Comparison of ENCODE assay signal across 13 cellular contexts in genomic region chr14:51242545-51243490, GRCh38. TPM values are rescaled to one million over a fixed set of nuclear protein-coding genes. Genes with fewer than 3 reads are reported as not detected.
DNase-seq lines count a peak whose midpoint lies in the region; ATAC-seq and TF ChIP-seq lines count a peak whose summit lies in the region.
"Had no signal": no experiment of that assay in that cellular context is flagged by ENCODE, and none has a peak within 500 bp of the region (broad histone marks: within the 10 kb centered on the region; RNA-seq: fewer than 3 reads in every experiment).

No MANE protein-coding gene starts in this region.

- no peak overlapping the region for H2BK5ac ChIP-seq in mesendoderm (ENCODE audit: low read length)

- H3K27me3 Mint-ChIP-seq in activated naive CD8-positive, alpha-beta T cell treated with anti-CD3 and anti-CD28 coated beads for 36 hours, result no peaks in the 10 kb centered on the region

- H3K56ac ChIP-seq in mesendoderm (ENCODE audit: low read length), result no peak overlapping the region

- WGBS in mesendoderm (ENCODE audit: extremely low coverage, insufficient coverage, low lambda C conversion rate), result no CpG with 5 or more reads among the region's 7 CpGs

- H3K27ac ChIP-seq in HUES48 (ENCODE audit: low read depth, low read length) (peak overlapping the region; percentile 97), mesendoderm (ENCODE audit: low read depth, low read length) (no peak overlapping the region), colonic mucosa (no peak overlapping the region)
- H3K27ac ChIP-seq: suprapubic skin had no signal

- no peaks in the 10 kb centered on the region for H3K9me3 Mint-ChIP-seq in activated naive CD8-positive, alpha-beta T cell treated with anti-CD3 and anti-CD28 coated beads for 36 hours

- no peak overlapping the region for H2AK5ac ChIP-seq in mesendoderm (ENCODE audit: low read length)

- H3K23ac ChIP-seq in mesendoderm (ENCODE audit: low read length), result no peak overlapping the region

- peaks cover 41% of the 10 kb centered on the region for H3K79me2 ChIP-seq in mesendoderm (ENCODE audit: control insufficient read depth, insufficient read depth, low read length)

- H3K18ac ChIP-seq in mesendoderm (ENCODE audit: low read length), result no peak overlapping the region

- H3K36me3 Mint-ChIP-seq in activated naive CD8-positive, alpha-beta T cell treated with anti-CD3 and anti-CD28 coated beads for 36 hours, result peaks cover 33% of the 10 kb centered on the region

- no peak overlapping the region for H3K4ac ChIP-seq in mesendoderm (ENCODE audit: low read depth, low read length)

- H3K4me1 Mint-ChIP-seq in activated naive CD8-positive, alpha-beta T cell treated with anti-CD3 and anti-CD28 coated beads for 36 hours, result peaks cover 25% of the 10 kb centered on the region

- DNase-seq in GM06990 (ENCODE audit: extremely low read depth, insufficient read length) (no peak), mesendoderm (peak; percentile 70), colonic mucosa (no peak), NCI-H446 treated with DMSO at 0.1 percent for 48 hours (lab: John Stamatoyannopoulos, UW) (no peak), NCI-H2029 (lab: John Stamatoyannopoulos, UW) (no peak)
- DNase-seq in activated naive CD8-positive, alpha-beta T cell treated with anti-CD3 and anti-CD28 coated beads for 36 hours, result no peak
- DNase-seq: activated CD4-positive, CD25-positive, alpha-beta regulatory T cell; cerebellar nuclear complex; left cardiac atrium; NCI-H2029 treated with DMSO at 0.1 percent for 48 hours had no signal

- H3K27me3 ChIP-seq in GM06990 (replicated peaks; ENCODE audit: control insufficient read depth, insufficient read depth, low read length) (no peaks in the 10 kb centered on the region), HUES48 (ENCODE audit: control insufficient read depth, insufficient read depth, low read length) (no peaks in the 10 kb centered on the region), mesendoderm (ENCODE audit: insufficient read depth, low read length, poor library complexity) (no peaks in the 10 kb centered on the region), colonic mucosa (no peaks in the 10 kb centered on the region)
- H3K27me3 ChIP-seq: suprapubic skin had no signal

- H3K4me2 ChIP-seq in mesendoderm (ENCODE audit: low read length), result no peak overlapping the region

- peak overlapping the region; percentile 14 for H3K27ac Mint-ChIP-seq in activated naive CD8-positive, alpha-beta T cell treated with anti-CD3 and anti-CD28 coated beads for 36 hours

- peak overlapping the region; percentile 28 for H4K8ac ChIP-seq in mesendoderm (ENCODE audit: low read depth, low read length)

- H3K4me3 ChIP-seq in GM06990 (replicated peaks; ENCODE audit: low read depth, low read length) (peak overlapping the region; percentile 80), HUES48 (ENCODE audit: low read depth, low read length) (peak overlapping the region; percentile 99), mesendoderm (ENCODE audit: low read length) (no peak overlapping the region), colonic mucosa (no peak overlapping the region)
- H3K4me3 ChIP-seq: suprapubic skin had no signal

- no peak overlapping the region for H2BK120ac ChIP-seq in mesendoderm (ENCODE audit: low read depth, low read length)

- TF ChIP-seq CTCF in GM06990 (IDR thresholded peaks at IDR 0.05; ENCODE audit: insufficient read depth, low read length, poor library complexity, severe bottlenecking), result peak; percentile 41
- no peak for TF ChIP-seq CTCF in colonic mucosa (IDR thresholded peaks at IDR 0.05)

- H3K9ac ChIP-seq in HUES48 (ENCODE audit: low read depth, low read length) (peak overlapping the region; percentile 73), mesendoderm (ENCODE audit: low read length) (no peak overlapping the region), colonic mucosa (ENCODE audit: low read depth in 2 of 2, low read length in 2 of 2) (no peak overlapping the region)

- H3K36me3 ChIP-seq in GM06990 (ENCODE audit: control insufficient read depth, insufficient read depth, low read length), result no peaks in the 10 kb centered on the region; the same call in 1 of the 2 replicates
- H3K36me3 ChIP-seq in HUES48 (ENCODE audit: control insufficient read depth, insufficient read depth, low read length), result peaks cover 39% of the 10 kb centered on the region
- H3K36me3 ChIP-seq in mesendoderm (ENCODE audit: control insufficient read depth, insufficient read depth, low read length), result no peaks in the 10 kb centered on the region
- no peaks in the 10 kb centered on the region for H3K36me3 ChIP-seq in colonic mucosa

- H4K5ac ChIP-seq in mesendoderm (ENCODE audit: low read length), result no peak overlapping the region

- H2BK15ac ChIP-seq in mesendoderm (replicated peaks; ENCODE audit: low read depth), result no peak overlapping the region

- ATAC-seq in GM21825 (IDR thresholded peaks at IDR 0.05; ENCODE audit: unreplicated experiment), result no peak
- ATAC-seq: left cardiac atrium had no signal

- H3K79me1 ChIP-seq in mesendoderm (ENCODE audit: low read length), result peaks cover 9% of the 10 kb centered on the region

- intact Hi-C loops in colonic mucosa (cut with DNase I), result no loop called here

- no peaks in the 10 kb centered on the region for H3K9me3 ChIP-seq in HUES48 (ENCODE audit: control insufficient read depth, insufficient read depth, low read length)
- no peaks in the 10 kb centered on the region for H3K9me3 ChIP-seq in colonic mucosa
- H3K9me3 ChIP-seq: suprapubic skin had no signal

- H3K4me3 Mint-ChIP-seq in activated naive CD8-positive, alpha-beta T cell treated with anti-CD3 and anti-CD28 coated beads for 36 hours, result no peak overlapping the region

- H3K4me1 ChIP-seq in HUES48 (ENCODE audit: control insufficient read depth, insufficient read depth, low read length) (peaks cover 47% of the 10 kb centered on the region), mesendoderm (ENCODE audit: control insufficient read depth, low read depth, low read length) (no peaks in the 10 kb centered on the region), colonic mucosa (peaks cover 3% of the 10 kb centered on the region)

RNA-seq across cellular contexts. Expression of gene TMX1, which starts 2.8 kb away (rescaled TPM):
- total RNA-seq in activated naive CD8-positive, alpha-beta T cell treated with anti-CD3 and anti-CD28 coated beads for 36 hours, result 10 to 100 TPM; 62.3 to 65.4 TPM
- polyA plus RNA-seq in mesendoderm (2013, experiment 1 of 2), result 39.5 TPM
- 41.3 TPM for polyA plus RNA-seq in mesendoderm (2013, experiment 2 of 2)
- 10 to 100 TPM; 38.9 to 40.1 TPM for total RNA-seq in colonic mucosa

Comparison
In these comparisons a context has a peak if more than half of its experiments do, and no peak if none do; other contexts are left out.
1. H3K4me3 ChIP-seq: peak in GM06990 (single experiment) and HUES48 (single experiment); none in mesendoderm (single experiment) and colonic mucosa (single experiment).